16 cellular contexts compared by ENCODE assay signal in genomic region chr1:178033019-178033418, GRCh38.
DNase-seq lines count a peak whose midpoint lies in the region; ATAC-seq and TF ChIP-seq lines count a peak whose summit lies in the region.
"Had no signal": no experiment of that assay in that cellular context is flagged by ENCODE, and none has a peak within 500 bp of the region (broad histone marks: within the 10 kb centered on the region; RNA-seq: fewer than 3 reads in every experiment).

No MANE protein-coding gene starts in this region.

- WGBS in hepatocyte (ENCODE audit: low lambda C conversion rate, missing lambda C conversion rate) = 56% methylated on average over 2 of the region's 2 CpGs

- H3K27ac ChIP-seq in hepatocyte (peak overlapping the region; percentile 50), lower lobe of right lung (no peak overlapping the region), upper lobe of right lung (no peak overlapping the region), tibial artery (no peak overlapping the region)
- H3K27ac ChIP-seq: 22Rv1 had no signal

- DNase-seq in NCI-H510A treated with DMSO at 0.1 percent for 48 hours (lab: John Stamatoyannopoulos, UW) (peak; percentile 74), NCI-H510A (lab: John Stamatoyannopoulos, UW) (no peak), hepatocyte (ENCODE audit: low spot score) (no peak), lower lobe of right lung (no peak), upper lobe of right lung (no peak), NCI-H446 treated with DMSO at 0.1 percent for 48 hours (lab: John Stamatoyannopoulos, UW) (no peak), tibial artery (no peak), SW480 (ENCODE audit: low spot score) (no peak)
- DNase-seq: CD8-positive, alpha-beta T cell; COR-L47; DMS153; DMS79 treated with DMSO at 0.1 percent for 48 hours; EL; GOT3; H9 had no signal

- TF ChIP-seq CTCF in hepatocyte (IDR thresholded peaks at IDR 0.05; ENCODE audit: poor library complexity) (no peak), lower lobe of right lung (IDR thresholded peaks at IDR 0.05) (no peak), upper lobe of right lung (IDR thresholded peaks at IDR 0.05) (no peak), tibial artery (IDR thresholded peaks at IDR 0.05) (no peak)

- H3K36me3 ChIP-seq in hepatocyte (replicated peaks; ENCODE audit: insufficient read depth, low read depth) (no peaks in the 10 kb centered on the region), lower lobe of right lung (no peaks in the 10 kb centered on the region), upper lobe of right lung (no peaks in the 10 kb centered on the region), tibial artery (peaks cover 0 to 5% (median 0%) of the 10 kb centered on the region in 3 donors)

- ATAC-seq in lower lobe of right lung (peak; percentile 22 to 37), upper lobe of right lung (peak; percentile 7)
- ATAC-seq: CD8-positive, alpha-beta T cell had no signal

- H3K9me2 ChIP-seq in hepatocyte (replicated peaks; ENCODE audit: insufficient read depth) = no peaks in the 10 kb centered on the region

- H3K79me2 ChIP-seq in hepatocyte = no peaks in the 10 kb centered on the region

- H3K27me3 ChIP-seq in hepatocyte (no peaks in the 10 kb centered on the region), lower lobe of right lung (ENCODE audit: low read depth) (no peaks in the 10 kb centered on the region), upper lobe of right lung (no peaks in the 10 kb centered on the region), tibial artery (no peaks in the 10 kb centered on the region)

- H3K9me3 ChIP-seq in hepatocyte (ENCODE audit: low read depth) (no peaks in the 10 kb centered on the region), lower lobe of right lung (no peaks in the 10 kb centered on the region), upper lobe of right lung (no peaks in the 10 kb centered on the region), tibial artery (no peaks in the 10 kb centered on the region)

- no peak overlapping the region for H3K4me3 ChIP-seq in hepatocyte
- H3K4me3 ChIP-seq in lower lobe of right lung = no peak overlapping the region
- H3K4me3 ChIP-seq in upper lobe of right lung = no peak overlapping the region
- no peak overlapping the region for H3K4me3 ChIP-seq in tibial artery

- H2AFZ ChIP-seq in hepatocyte = no peak overlapping the region

- intact Hi-C loops in lower lobe of right lung (cut with DNase I) = no loop called here
- intact Hi-C loops in upper lobe of right lung (cut with DNase I) = no loop called here
- intact Hi-C loops in tibial artery (cut with DNase I; ENCODE audit: low total_unique reads) = loop anchor here (5.0 to 10.0 kb wide), 2 partner anchors 259 to 472 kb away; no protein-coding TSS in a partner anchor

- peak overlapping the region; percentile 25 for H3K4me2 ChIP-seq in hepatocyte

- H4K20me1 ChIP-seq in hepatocyte (ENCODE audit: insufficient read depth, poor library complexity, severe bottlenecking) = no peaks in the 10 kb centered on the region

- H3K4me1 ChIP-seq in hepatocyte (ENCODE audit: insufficient read depth) (peaks cover 14% of the 10 kb centered on the region), lower lobe of right lung (peaks cover 20% of the 10 kb centered on the region), upper lobe of right lung (peaks cover 19% of the 10 kb centered on the region), tibial artery (peaks cover 0 to 11% (median under 1%) of the 10 kb centered on the region in 4 donors)
